ENCODE assay signal across 13 cellular contexts in the genomic region with DNA sequence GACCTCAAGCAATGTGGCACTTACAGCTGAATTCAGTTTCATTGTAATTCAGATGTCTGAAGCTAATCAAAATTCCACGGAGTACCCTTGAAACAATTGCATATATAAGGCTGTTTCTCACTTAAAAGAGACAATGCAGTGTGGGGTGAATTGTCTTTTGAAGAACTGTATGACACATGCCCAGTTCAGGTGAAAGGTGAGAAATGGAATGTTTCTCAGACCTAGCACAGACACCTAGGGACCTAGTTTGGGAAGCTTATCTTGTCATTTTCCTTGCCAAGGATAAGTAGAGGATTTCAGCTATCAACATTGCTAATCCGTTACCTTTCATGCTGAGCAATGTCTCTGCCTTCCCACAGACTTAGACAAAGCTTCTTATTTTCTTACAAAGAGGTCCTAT. TPM values are rescaled to one million over a fixed set of nuclear protein-coding genes. Genes with fewer than 3 reads are reported as not detected.
DNase-seq lines count a peak whose midpoint lies in the region; ATAC-seq and TF ChIP-seq lines count a peak whose summit lies in the region.
"Had no signal": no experiment of that assay in that cellular context is flagged by ENCODE, and none has a peak within 500 bp of the region (broad histone marks: within the 10 kb centered on the region; RNA-seq: fewer than 3 reads in every experiment).

No MANE protein-coding gene starts in this region.

- intact Hi-C loops in upper lobe of right lung (cut with DNase I): no loop called here

- H3K9me3 Mint-ChIP-seq in activated naive CD4-positive, alpha-beta T cell treated with anti-CD3 and anti-CD28 coated beads, Interleukin-2, amount 50 U/mL, for 24 hours: no peaks in the 10 kb centered on the region
- H3K9me3 Mint-ChIP-seq: dendritic cell treated with granulocyte-macrophage colony-stimulating factor and Interleukin-4, amounts not matched to agents 40 ng/mL and 50 ng/mL, for 4 days; type B pancreatic cell had no signal

- H3K27ac Mint-ChIP-seq in activated naive CD4-positive, alpha-beta T cell treated with anti-CD3 and anti-CD28 coated beads, Interleukin-2, amount 50 U/mL, for 24 hours: peak overlapping the region; percentile 79
- H3K27ac Mint-ChIP-seq in T-helper 17 cell: peak overlapping the region; percentile 95
- H3K27ac Mint-ChIP-seq: dendritic cell treated with granulocyte-macrophage colony-stimulating factor and Interleukin-4, amounts not matched to agents 40 ng/mL and 50 ng/mL, for 4 days; type B pancreatic cell had no signal

- TF ChIP-seq EP300 in suprapubic skin (IDR thresholded peaks at IDR 0.05): no peak

- H3K4me1 ChIP-seq in suprapubic skin (peaks cover 97% of the 10 kb centered on the region), upper lobe of right lung (peaks cover 93% of the 10 kb centered on the region)

- no peak for TF ChIP-seq POLR2A in suprapubic skin (IDR thresholded peaks at IDR 0.05)

- H3K36me3 ChIP-seq in suprapubic skin (no peaks in the 10 kb centered on the region), upper lobe of right lung (peaks cover 23% of the 10 kb centered on the region)

- no peak overlapping the region for H3K4me3 ChIP-seq in suprapubic skin
- no peak overlapping the region for H3K4me3 ChIP-seq in upper lobe of right lung
- H3K4me3 ChIP-seq: SJSA1 had no signal

- peaks cover 98% of the 10 kb centered on the region for H3K4me1 Mint-ChIP-seq in activated naive CD4-positive, alpha-beta T cell treated with anti-CD3 and anti-CD28 coated beads, Interleukin-2, amount 50 U/mL, for 24 hours
- peaks cover 56% of the 10 kb centered on the region for H3K4me1 Mint-ChIP-seq in T-helper 17 cell

- H3K27ac ChIP-seq in suprapubic skin: peak overlapping the region; percentile 39
- no peak overlapping the region for H3K27ac ChIP-seq in upper lobe of right lung
- H3K27ac ChIP-seq: SJSA1 had no signal

- no peak for TF ChIP-seq CTCF in suprapubic skin (IDR thresholded peaks at IDR 0.05)
- TF ChIP-seq CTCF in upper lobe of right lung (IDR thresholded peaks at IDR 0.05): no peak
- TF ChIP-seq CTCF in omental fat pad (IDR thresholded peaks at IDR 0.05): no peak

- H3K9me3 ChIP-seq in T-helper 17 cell (ENCODE audit: control insufficient read depth, low read length, poor library complexity, severe bottlenecking): no peaks in the 10 kb centered on the region
- no peaks in the 10 kb centered on the region for H3K9me3 ChIP-seq in suprapubic skin
- no peaks in the 10 kb centered on the region for H3K9me3 ChIP-seq in upper lobe of right lung
- H3K9me3 ChIP-seq: SJSA1 had no signal

- H3K27me3 ChIP-seq in suprapubic skin (no peaks in the 10 kb centered on the region), upper lobe of right lung (no peaks in the 10 kb centered on the region)
- H3K27me3 ChIP-seq: SJSA1 had no signal

- WGBS in suprapubic skin: 67% methylated on average over 2 of the region's 2 CpGs

- no peaks in the 10 kb centered on the region for H3K27me3 Mint-ChIP-seq in activated naive CD4-positive, alpha-beta T cell treated with anti-CD3 and anti-CD28 coated beads, Interleukin-2, amount 50 U/mL, for 24 hours
- no peaks in the 10 kb centered on the region for H3K27me3 Mint-ChIP-seq in T-helper 17 cell
- H3K27me3 Mint-ChIP-seq: activated CD4-positive, alpha-beta T cell treated with anti-CD3 and anti-CD28 coated beads for 36 hours; dendritic cell treated with granulocyte-macrophage colony-stimulating factor and Interleukin-4, amounts not matched to agents 40 ng/mL and 50 ng/mL, for 4 days; type B pancreatic cell had no signal

- no peak for DNase-seq in activated naive CD4-positive, alpha-beta T cell treated with Interleukin-2 at 50 U/mL for 16 hours
- no peak for DNase-seq in T-helper 17 cell
- peak; percentile 16 for DNase-seq in iPS-NIHi7 (ENCODE audit: extremely low spot score)
- DNase-seq in suprapubic skin (ENCODE audit: low spot score in 2 of 2): no peak
- no peak for DNase-seq in upper lobe of right lung
- DNase-seq in omental fat pad (ENCODE audit: low spot score): no peak
- DNase-seq: activated CD4-positive, alpha-beta T cell treated with anti-CD3 and anti-CD28 coated beads for 36 hours; activated naive CD4-positive, alpha-beta T cell treated with anti-CD3 and anti-CD28 coated beads, Interleukin-2, amount 50 U/mL, for 16 hours had no signal

- peaks cover 14% of the 10 kb centered on the region for H3K36me3 Mint-ChIP-seq in activated naive CD4-positive, alpha-beta T cell treated with anti-CD3 and anti-CD28 coated beads, Interleukin-2, amount 50 U/mL, for 24 hours
- no peaks in the 10 kb centered on the region for H3K36me3 Mint-ChIP-seq in T-helper 17 cell (ENCODE audit: low read depth)

- no peak for ATAC-seq in T-helper 17 cell
- ATAC-seq in upper lobe of right lung: no peak
- no peak for ATAC-seq in GM21786 (IDR thresholded peaks at IDR 0.05; ENCODE audit: unreplicated experiment)
- ATAC-seq in omental fat pad (ENCODE audit: low FRiP score): no peak
- ATAC-seq: activated CD4-positive, alpha-beta T cell treated with anti-CD3 and anti-CD28 coated beads for 36 hours had no signal

- H3K4me3 Mint-ChIP-seq in activated naive CD4-positive, alpha-beta T cell treated with anti-CD3 and anti-CD28 coated beads, Interleukin-2, amount 50 U/mL, for 24 hours: peak overlapping the region; percentile 33
- no peak overlapping the region for H3K4me3 Mint-ChIP-seq in T-helper 17 cell
- H3K4me3 Mint-ChIP-seq: activated CD4-positive, alpha-beta T cell treated with anti-CD3 and anti-CD28 coated beads for 36 hours; dendritic cell treated with granulocyte-macrophage colony-stimulating factor and Interleukin-4, amounts not matched to agents 40 ng/mL and 50 ng/mL, for 4 days; type B pancreatic cell had no signal

RNA-seq across cellular contexts. Expression of gene MBNL1, which starts 36.3 kb away (rescaled TPM):
- 100 to 1,000 TPM; 641 to 725 TPM for total RNA-seq in T-helper 17 cell
- 100 to 1,000 TPM; 258 to 478 (median 320) TPM for total RNA-seq in suprapubic skin
- 229 TPM for total RNA-seq in upper lobe of right lung
- total RNA-seq in omental fat pad: 100 to 1,000 TPM; 346 to 530 (median 397) TPM
